In the genomic region with DNA sequence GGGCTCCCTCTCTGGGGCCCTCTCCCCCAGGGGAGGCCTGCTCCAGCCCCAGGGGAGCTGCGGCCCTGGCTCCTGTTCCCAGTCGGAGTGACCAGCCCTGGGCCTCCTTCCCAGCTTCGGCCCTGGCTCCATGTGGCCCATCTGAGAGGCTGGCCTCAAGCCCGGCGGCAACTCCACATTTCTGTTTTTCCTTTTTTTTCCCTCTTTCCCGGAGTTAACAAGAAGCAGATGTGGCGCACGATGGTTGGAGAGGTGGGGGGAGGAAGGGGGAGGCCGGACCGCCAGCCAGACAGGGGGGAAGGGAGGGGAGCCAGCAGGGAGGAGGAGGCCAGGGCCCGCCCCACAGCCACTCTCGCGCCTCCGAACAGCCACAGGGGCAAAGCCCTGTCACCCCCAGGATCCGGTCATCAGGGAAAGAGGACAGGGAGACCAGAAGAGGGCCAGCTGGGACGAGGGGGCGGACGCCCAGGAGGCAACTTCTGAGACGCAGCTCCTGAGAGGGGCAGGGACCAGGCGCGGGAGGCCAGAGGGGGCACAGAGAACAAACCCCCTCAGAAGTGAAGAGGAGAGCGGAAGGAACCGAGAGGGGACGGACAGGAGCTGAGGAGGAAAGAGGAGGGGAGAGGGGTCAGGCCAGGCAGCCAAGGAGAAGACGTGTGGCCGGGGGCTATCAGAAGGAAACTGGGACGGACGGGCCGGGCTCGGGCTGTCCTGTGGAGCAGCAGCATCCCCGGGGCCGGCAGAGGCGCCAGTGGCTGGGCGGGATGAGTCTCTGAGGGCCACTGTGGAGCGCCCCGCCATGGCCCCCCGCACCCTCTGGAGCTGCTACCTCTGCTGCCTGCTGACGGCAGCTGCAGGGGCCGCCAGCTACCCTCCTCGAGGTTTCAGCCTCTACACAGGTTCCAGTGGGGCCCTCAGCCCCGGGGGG, we compare ENCODE assay signal across 10 cellular contexts. TPM values are rescaled to one million over a fixed set of nuclear protein-coding genes. Genes with fewer than 3 reads are reported as not detected.
DNase-seq lines count a peak whose midpoint lies in the region; ATAC-seq and TF ChIP-seq lines count a peak whose summit lies in the region.
"Had no signal": no experiment of that assay in that cellular context is flagged by ENCODE, and none has a peak within 500 bp of the region (broad histone marks: within the 10 kb centered on the region; RNA-seq: fewer than 3 reads in every experiment).

TSS of gene EMILIN1 (plus strand) at position 349 of the 928 bp plus-strand sequence. CDS start at position 800, 451 bp downstream.

- WGBS in stomach, 5 donors: 29 to 57% (median 45%) methylated on average over 35 to 41 of the region's 41 CpGs

- H3K36me3 Mint-ChIP-seq in HFFc6 (ENCODE audit: low read depth): peaks cover 12% of the 10 kb centered on the region; the same call in 1 of the 2 replicates
- no peaks in the 10 kb centered on the region for H3K36me3 Mint-ChIP-seq in MCF 10A (ENCODE audit: insufficient read depth, unreplicated experiment)
- H3K36me3 Mint-ChIP-seq in effector memory CD8-positive, alpha-beta T cell (ENCODE audit: insufficient read depth): peaks cover 3% of the 10 kb centered on the region

- POLR2A ChIA-PET in MCF 10A (lab: Yijun Ruan, JAX): interaction anchor here (0.5 to 1.1 kb wide), 4 partner anchors 23 to 378 kb away, joined by 3 to 4 read pairs (median 3); partner anchors contain the start of gene AGBL5

- peaks cover 0 to 17% (median 6%) of the 10 kb centered on the region in 4 donors for H3K36me3 ChIP-seq in stomach

- H3K4me3 Mint-ChIP-seq in HFFc6 (peak within 1 kb of the TSS; percentile 96), MCF 10A (ENCODE audit: unreplicated experiment) (no peak within 1 kb of the TSS)
- H3K4me3 Mint-ChIP-seq in effector memory CD8-positive, alpha-beta T cell: no peak within 1 kb of the TSS
- H3K4me3 Mint-ChIP-seq: stimulated activated naive CD8-positive, alpha-beta T cell treated with anti-CD3 and anti-CD28 coated beads, Interleukin-15, Interleukin-2, amounts not matched to agents 100 ng/mL and 50 ng/mL, for 24 hours had no signal

- no peak for TF ChIP-seq EP300 in stomach (IDR thresholded peaks at IDR 0.05)

- no TSS peak for BruUV-seq in MCF 10A (replicated peaks; lab: Mats Ljungman, UMichigan)

- no peaks in the 10 kb centered on the region for H3K9me3 ChIP-seq in stomach

- peak; percentile 89 for DNase-seq in HFFc6
- DNase-seq in MCF 10A (ENCODE audit: unreplicated experiment): no peak
- DNase-seq in left colon: peak; percentile 62 to 82
- DNase-seq in stomach: peak; percentile 45
- DNase-seq in NCI-H2107 (lab: John Stamatoyannopoulos, UW): no peak
- no peak for DNase-seq in NCI-H146 treated with DMSO at 0.1 percent for 48 hours (lab: John Stamatoyannopoulos, UW; ENCODE audit: unreplicated experiment)
- no peak for DNase-seq in NK-92 treated with Interleukin-12 subunit alpha and Interleukin-12 subunit beta, amount 100 ng/mL, for 24 hours (lab: John Stamatoyannopoulos, UW)
- DNase-seq in effector memory CD8-positive, alpha-beta T cell: no peak
- DNase-seq: activated naive CD4-positive, alpha-beta T cell treated with anti-CD3 and anti-CD28 coated beads, Interleukin-2, amount 50 U/mL, for 16 hours had no signal

- ATAC-seq in left colon: no peak
- ATAC-seq in effector memory CD8-positive, alpha-beta T cell (replicated peaks): no peak

- CTCF ChIA-PET in MCF 10A (lab: Yijun Ruan, JAX): interaction anchor here (0.6 to 0.8 kb wide), 3 partner anchors 11 to 201 kb away, joined by 3 read pairs; no protein-coding TSS in a partner anchor

- H3K27me3 Mint-ChIP-seq in HFFc6 (ENCODE audit: insufficient read depth) (peaks cover 2% of the 10 kb centered on the region; the same call in 1 of the 2 replicates), MCF 10A (ENCODE audit: insufficient read depth, unreplicated experiment) (peaks cover 28% of the 10 kb centered on the region)
- no peaks in the 10 kb centered on the region for H3K27me3 Mint-ChIP-seq in effector memory CD8-positive, alpha-beta T cell
- H3K27me3 Mint-ChIP-seq: stimulated activated naive CD8-positive, alpha-beta T cell treated with anti-CD3 and anti-CD28 coated beads, Interleukin-15, Interleukin-2, amounts not matched to agents 100 ng/mL and 50 ng/mL, for 24 hours had no signal

- H3K27ac Mint-ChIP-seq in HFFc6 (peak within 1 kb of the TSS; percentile 96), MCF 10A (ENCODE audit: low read depth, unreplicated experiment) (peak within 1 kb of the TSS; percentile 20)
- H3K27ac Mint-ChIP-seq in effector memory CD8-positive, alpha-beta T cell: peak within 1 kb of the TSS in 1 of 2 donors; percentile 42
- H3K27ac Mint-ChIP-seq: stimulated activated naive CD8-positive, alpha-beta T cell treated with anti-CD3 and anti-CD28 coated beads, Interleukin-15, Interleukin-2, amounts not matched to agents 100 ng/mL and 50 ng/mL, for 24 hours had no signal

- TF ChIP-seq CTCF in HFFc6 (IDR thresholded peaks at IDR 0.05): no peak; the same call in 1 of the 2 replicates
- no peak for TF ChIP-seq CTCF in MCF 10A (IDR thresholded peaks at IDR 0.05; ENCODE audit: unreplicated experiment)
- no peak for TF ChIP-seq CTCF in stomach (IDR thresholded peaks at IDR 0.05)

- TF ChIP-seq POLR2A in stomach (IDR thresholded peaks at IDR 0.05): no peak

- H3K9me3 Mint-ChIP-seq in HFFc6 (no peaks in the 10 kb centered on the region), MCF 10A (ENCODE audit: unreplicated experiment) (no peaks in the 10 kb centered on the region)
- no peaks in the 10 kb centered on the region for H3K9me3 Mint-ChIP-seq in effector memory CD8-positive, alpha-beta T cell
- H3K9me3 Mint-ChIP-seq: stimulated activated naive CD8-positive, alpha-beta T cell treated with anti-CD3 and anti-CD28 coated beads, Interleukin-15, Interleukin-2, amounts not matched to agents 100 ng/mL and 50 ng/mL, for 24 hours had no signal

- H3K4me3 ChIP-seq in stomach: peak within 1 kb of the TSS; percentile 54 to 66 (median 60)

- H3K27ac ChIP-seq in stomach: peak within 1 kb of the TSS; percentile 54 to 94 (median 92)

- intact Hi-C loops in MCF 10A (cut with micrococcal nuclease) (no loop called here), left colon (cut with DNase I, micrococcal nuclease) (no loop called here), stomach (cut with DNase I; ENCODE audit: low total_unique reads) (no loop called here)

- H3K4me1 ChIP-seq in stomach: peaks cover 20 to 86% (median 63%) of the 10 kb centered on the region in 4 donors

- peaks cover 0 to 5% (median 0%) of the 10 kb centered on the region in 3 donors for H3K27me3 ChIP-seq in stomach

- H3K4me1 Mint-ChIP-seq in HFFc6 (ENCODE audit: low read depth) (peaks cover 56% of the 10 kb centered on the region), MCF 10A (ENCODE audit: insufficient read depth, unreplicated experiment) (peaks cover 18% of the 10 kb centered on the region)
- peaks cover 35 to 36% of the 10 kb centered on the region in 2 donors for H3K4me1 Mint-ChIP-seq in effector memory CD8-positive, alpha-beta T cell (ENCODE audit: low read depth in 2 of 2)

RNA-seq across cellular contexts. Expression of gene EMILIN1, which starts in this region (rescaled TPM):
- total RNA-seq in HFFc6 (2021; fragmentation: NEBNext Ultra II Directional; extraction: Animal tissue kit (Norgen Biotek cat#: 25700)): 100 to 1,000 TPM; 144 to 208 (median 183) TPM
- total RNA-seq in MCF 10A (2022) (0.20 and 0.21 TPM in 2 replicates), left colon (10 to 100 TPM in 1 of 2 donors, 1 to 10 TPM in 1; 8.4 to 41.6 TPM), stomach (100 to 1,000 TPM in 2 of 5 donors, 10 to 100 TPM in 3; 17.5 to 208 (median 89.2) TPM)
- 10 to 100 TPM; 19.6 to 53.1 (median 31.1) TPM for polyA plus RNA-seq in stomach

Comparison
In these comparisons a context has a peak if more than half of its experiments do, and no peak if none do; other contexts are left out.
1. DNase-seq: peak in HFFc6 (single experiment), left colon (2 of 2) and stomach (single experiment); none in MCF 10A (single experiment), NCI-H2107 (single experiment), NCI-H146 treated with DMSO at 0.1 percent for 48 hours (single experiment), NK-92 treated with Interleukin-12 subunit alpha and Interleukin-12 subunit beta, amount 100 ng/mL, for 24 hours (single experiment) and effector memory CD8-positive, alpha-beta T cell (0 of 3).